In genomic region chr6:7770111-7770510, GRCh38 we compare ENCODE assay signal across 20 cellular contexts. TPM values are rescaled to one million over a fixed set of nuclear protein-coding genes. Genes with fewer than 3 reads are reported as not detected.
"Had no signal": no experiment of that assay in that cellular context is flagged by ENCODE, and none has a peak within 500 bp of the region (broad histone marks: within the 10 kb centered on the region; RNA-seq: fewer than 3 reads in every experiment).

No MANE protein-coding gene starts in this region.

- H3K27me3 ChIP-seq: ascending aorta, cardiac muscle cell, right atrium auricular region, thyroid gland had no signal

- FAIRE-seq: colon, endometrium, urothelium cell line had no signal

- H3K36me3 ChIP-seq: ascending aorta, cardiac muscle cell, right atrium auricular region, thyroid gland had no signal

- ATAC-seq: activated naive CD8-positive, alpha-beta T cell treated with anti-CD3 and anti-CD28 coated beads, Interleukin-2, amount 50 U/mL, for 24 hours; activated T-helper 17 cell treated with anti-CD3 and anti-CD28 coated beads, Interleukin-2, amount 50 U/mL, for 72 hours; esophagus mucosa; stimulated activated naive B cell treated with anti-CD40 and anti-IgM and Interleukin-4, amounts not matched to agents 10 μg/mL and 1 μg/mL and 100 μg/mL, for 72 hours had no signal

- DNase-seq: activated CD4-positive, alpha-beta T cell treated with anti-CD3 and anti-CD28 coated beads, Interleukin-2, amount 50 U/mL, for 48 hours; activated naive CD4-positive, alpha-beta T cell treated with anti-CD3 and anti-CD28 coated beads for 36 hours; activated naive CD8-positive, alpha-beta T cell treated with anti-CD3 and anti-CD28 coated beads, Interleukin-2, amount 50 U/mL, for 24 hours; glutamatergic neuron; mesendoderm; nucleus accumbens; stimulated activated CD4-positive, alpha-beta T cell treated with anti-CD3 and anti-CD28 coated beads, Interleukin-15, amount 100 ng/mL, for 24 hours; stimulated activated CD4-positive, alpha-beta T cell treated with anti-CD3 and anti-CD28 coated beads, Interleukin-4, amount 100 ng/mL, for 1 hour; stimulated activated naive B cell treated with anti-CD40 and anti-IgM and Interleukin-4, amounts not matched to agents 10 μg/mL and 1 μg/mL and 100 μg/mL, for 72 hours; T-helper 9 cell; thyroid gland had no signal

- H3K4me1 ChIP-seq: ascending aorta, right atrium auricular region had no signal

- H3K4me3 ChIP-seq: ascending aorta, cardiac muscle cell, right atrium auricular region, skin epidermis, thyroid gland had no signal

- H3K9me3 ChIP-seq: ascending aorta, right atrium auricular region, thyroid gland had no signal

- H3K27ac ChIP-seq: ascending aorta, cardiac muscle cell, right atrium auricular region, skin epidermis, thyroid gland had no signal

RNA-seq across cellular contexts. Expression of gene BMP6, which starts 44.2 kb away (rescaled TPM):
- polyA plus RNA-seq: cardiac muscle cell had no signal
